20 cellular contexts compared by ENCODE assay signal in genomic region chr5:142861011-142861410, GRCh38.
DNase-seq lines count a peak whose midpoint lies in the region; ATAC-seq and TF ChIP-seq lines count a peak whose summit lies in the region.
"Had no signal": no experiment of that assay in that cellular context is flagged by ENCODE, and none has a peak within 500 bp of the region (broad histone marks: within the 10 kb centered on the region; RNA-seq: fewer than 3 reads in every experiment).

No MANE protein-coding gene starts in this region.

- peaks cover 14% of the 10 kb centered on the region for H3K4me1 Mint-ChIP-seq in activated CD8-positive, alpha-beta memory T cell treated with anti-CD3 and anti-CD28 coated beads, Interleukin-2, amount 10 ng/mL, durations not matched to agents 7 days and 5 days

- H2BK5ac ChIP-seq in neuronal stem cell (ENCODE audit: low read length) = no peak overlapping the region

- no peaks in the 10 kb centered on the region for H3K27me3 Mint-ChIP-seq in activated CD8-positive, alpha-beta memory T cell treated with anti-CD3 and anti-CD28 coated beads, Interleukin-2, amount 10 ng/mL, durations not matched to agents 7 days and 5 days
- H3K27me3 Mint-ChIP-seq: activated CD4-positive, alpha-beta T cell treated with anti-CD3 and anti-CD28 coated beads, Interleukin-2, amount 10 ng/mL, durations not matched to agents 24 days and 14 days; activated naive CD8-positive, alpha-beta T cell treated with anti-CD3 and anti-CD28 coated beads for 36 hours; CD4-positive, alpha-beta T cell had no signal

- no peak overlapping the region for H2AK5ac ChIP-seq in neuronal stem cell (ENCODE audit: low read depth, low read length)

- H3K27ac ChIP-seq in BLaER1 (no peak overlapping the region), Panc1 (ENCODE audit: low read length) (peak overlapping the region; percentile 80), esophagus (ENCODE audit: low read depth in 2 of 2, low read length in 1 of 2) (peak overlapping the region; percentile 3 to 78), neuronal stem cell (replicated peaks; ENCODE audit: low read length) (no peak overlapping the region)
- H3K27ac ChIP-seq: colonic mucosa, foreskin keratinocyte had no signal

- H3K4me1 ChIP-seq in BLaER1 (peaks cover 19% of the 10 kb centered on the region), Panc1 (ENCODE audit: control insufficient read depth, insufficient read depth, low read length) (peaks cover 81% of the 10 kb centered on the region), esophagus (ENCODE audit: control insufficient read depth in 2 of 2, insufficient read depth in 2 of 2, low read length in 1 of 2) (peaks cover 6 to 22% of the 10 kb centered on the region in 2 donors), neuronal stem cell (ENCODE audit: control insufficient read depth in 2 of 2, insufficient read depth in 1 of 2, low read depth in 1 of 2, low read length in 2 of 2) (peaks cover 0 to 6% of the 10 kb centered on the region in 2 donors)
- H3K4me1 ChIP-seq: foreskin keratinocyte had no signal

- H2AFZ ChIP-seq in neuronal stem cell (ENCODE audit: low read length) = no peak overlapping the region

- no TSS peak for BruUV-seq in Panc1 (replicated peaks; lab: Mats Ljungman, UMichigan)

- H3K14ac ChIP-seq in neuronal stem cell (ENCODE audit: low read length) = no peak overlapping the region

- CTCF ChIA-PET in Panc1 (lab: Charles Lee) = interaction anchor here (0.5 kb wide), 1 partner anchor 42 kb away, joined by 8 read pairs; no protein-coding TSS in a partner anchor
- CTCF ChIA-PET in activated CD8-positive, alpha-beta memory T cell treated with anti-CD3 and anti-CD28 coated beads, Interleukin-2, amount 10 ng/mL, durations not matched to agents 7 days and 5 days (lab: Charles Lee) = interaction anchor here (1.2 to 1.3 kb wide), 2 partner anchors 27 to 148 kb away, joined by 4 to 5 read pairs; no protein-coding TSS in a partner anchor

- no peaks in the 10 kb centered on the region for H3K36me3 Mint-ChIP-seq in activated CD8-positive, alpha-beta memory T cell treated with anti-CD3 and anti-CD28 coated beads, Interleukin-2, amount 10 ng/mL, durations not matched to agents 7 days and 5 days
- H3K36me3 Mint-ChIP-seq: activated naive CD8-positive, alpha-beta T cell treated with anti-CD3 and anti-CD28 coated beads for 36 hours had no signal

- H3K18ac ChIP-seq in neuronal stem cell (ENCODE audit: low read length) = peak overlapping the region; percentile 16

- POLR2A ChIA-PET in Panc1 (lab: Charles Lee) = no interaction called here

- peak; percentile 28 for ATAC-seq in Panc1
- ATAC-seq in activated CD8-positive, alpha-beta memory T cell treated with anti-CD3 and anti-CD28 coated beads, Interleukin-2, amount 10 ng/mL, durations not matched to agents 7 days and 5 days = no peak
- no peak for ATAC-seq in GM21360 (IDR thresholded peaks at IDR 0.05; ENCODE audit: unreplicated experiment)
- ATAC-seq: foreskin keratinocyte had no signal

- no peak overlapping the region for H2BK15ac ChIP-seq in neuronal stem cell (ENCODE audit: low read length)

- H4K8ac ChIP-seq in neuronal stem cell (ENCODE audit: low read depth, low read length) = no peak overlapping the region

- H3K36me3 ChIP-seq in BLaER1 (no peaks in the 10 kb centered on the region), Panc1 (ENCODE audit: control insufficient read depth, insufficient read depth, low read length) (no peaks in the 10 kb centered on the region), esophagus (ENCODE audit: control insufficient read depth in 2 of 2, insufficient read depth in 2 of 2, low read length in 1 of 2) (no peaks in the 10 kb centered on the region), neuronal stem cell (replicated peaks in 1 of 2; ENCODE audit: control insufficient read depth in 2 of 2, insufficient read depth in 2 of 2, low read length in 2 of 2) (no peaks in the 10 kb centered on the region)
- H3K36me3 ChIP-seq: colonic mucosa had no signal

- no peak for DNase-seq in Panc1 (ENCODE audit: low read depth, low spot score)
- DNase-seq in neuronal stem cell (ENCODE audit: low spot score) = no peak
- DNase-seq in activated CD8-positive, alpha-beta memory T cell treated with anti-CD3 and anti-CD28 coated beads, Interleukin-2, amount 10 ng/mL, durations not matched to agents 7 days and 5 days = no peak
- DNase-seq in medulla oblongata (ENCODE audit: extremely low spot score) = no peak
- DNase-seq in foreskin melanocyte = no peak
- DNase-seq: activated CD4-positive, alpha-beta T cell treated with anti-CD3 and anti-CD28 coated beads, Interleukin-2, amount 10 ng/mL, durations not matched to agents 24 days and 14 days; activated naive CD8-positive, alpha-beta T cell treated with anti-CD3 and anti-CD28 coated beads for 36 hours; CD4-positive, alpha-beta T cell; colonic mucosa; DMS153; foreskin keratinocyte; MM.1S; NCI-H1436 treated with DMSO at 0.1 percent for 48 hours; NCI-H2171; NCI-H526; T-helper 1 cell had no signal

- no peak overlapping the region for H3K27ac Mint-ChIP-seq in activated CD8-positive, alpha-beta memory T cell treated with anti-CD3 and anti-CD28 coated beads, Interleukin-2, amount 10 ng/mL, durations not matched to agents 7 days and 5 days
- H3K27ac Mint-ChIP-seq: activated CD4-positive, alpha-beta T cell treated with anti-CD3 and anti-CD28 coated beads, Interleukin-2, amount 10 ng/mL, durations not matched to agents 24 days and 14 days; activated naive CD8-positive, alpha-beta T cell treated with anti-CD3 and anti-CD28 coated beads for 36 hours; activated T-helper 2 cell treated with anti-CD3 and anti-CD28 coated beads, Interferon-gamma antibody, Interleukin-2, Interleukin-4, amounts not matched to agents 10 μg/mL and 5 μg/mL and 100 μg/mL, durations not matched to agents 14 hours and 24 hours and 36 hours; CD4-positive, alpha-beta T cell had no signal

- H3K9me3 Mint-ChIP-seq in activated CD8-positive, alpha-beta memory T cell treated with anti-CD3 and anti-CD28 coated beads, Interleukin-2, amount 10 ng/mL, durations not matched to agents 7 days and 5 days (ENCODE audit: low read depth) = no peaks in the 10 kb centered on the region
- H3K9me3 Mint-ChIP-seq: activated CD4-positive, alpha-beta T cell treated with anti-CD3 and anti-CD28 coated beads, Interleukin-2, amount 10 ng/mL, durations not matched to agents 24 days and 14 days; activated naive CD8-positive, alpha-beta T cell treated with anti-CD3 and anti-CD28 coated beads for 36 hours; activated T-helper 2 cell treated with anti-CD3 and anti-CD28 coated beads, Interferon-gamma antibody, Interleukin-2, Interleukin-4, amounts not matched to agents 10 μg/mL and 5 μg/mL and 100 μg/mL, durations not matched to agents 14 hours and 24 hours and 36 hours; CD4-positive, alpha-beta T cell had no signal

- no peak overlapping the region for H3K4me3 ChIP-seq in BLaER1
- H3K4me3 ChIP-seq in Panc1 (ENCODE audit: low read depth in 2 of 2, low read length in 2 of 2) = peak overlapping the region; percentile 15 to 48
- no peak overlapping the region for H3K4me3 ChIP-seq in esophagus (ENCODE audit: low read depth in 1 of 2, low read length in 2 of 2)
- no peak overlapping the region for H3K4me3 ChIP-seq in neuronal stem cell (ENCODE audit: low read length in 2 of 2)
- H3K4me3 ChIP-seq: colonic mucosa had no signal

- no peak overlapping the region for H3K23ac ChIP-seq in neuronal stem cell (ENCODE audit: low read depth, low read length, poor library complexity)

- intact Hi-C loops in Panc1 (cut with micrococcal nuclease; ENCODE audit: unreplicated experiment) = no loop called here

- no peak overlapping the region for H4K91ac ChIP-seq in neuronal stem cell (ENCODE audit: low read depth, low read length, poor library complexity)

- H2BK12ac ChIP-seq in neuronal stem cell (ENCODE audit: low read length) = no peak overlapping the region

- H3K27me3 ChIP-seq in BLaER1 (no peaks in the 10 kb centered on the region), Panc1 (ENCODE audit: control insufficient read depth, insufficient read depth, low read length) (no peaks in the 10 kb centered on the region), esophagus (ENCODE audit: control insufficient read depth in 1 of 2, insufficient read depth in 2 of 2, low read length in 2 of 2) (no peaks in the 10 kb centered on the region), neuronal stem cell (ENCODE audit: control insufficient read depth in 3 of 3, insufficient read depth in 3 of 3, low read depth in 1 of 3, low read length in 3 of 3) (no peaks in the 10 kb centered on the region)
- H3K27me3 ChIP-seq: colonic mucosa, foreskin keratinocyte had no signal

- WGBS in esophagus, 2 donors = 48 to 61% methylated on average over 7 of the region's 7 CpGs
- WGBS in neuronal stem cell (ENCODE audit: extremely low coverage in 2 of 2, insufficient read length in 2 of 2, insufficient replicate concordance in 1 of 2), 2 donors = no CpG with 5 or more reads among the region's 7 CpGs

- H3K79me1 ChIP-seq in neuronal stem cell (ENCODE audit: low read depth, low read length) = no peaks in the 10 kb centered on the region

- in situ Hi-C loops in Panc1 (cut with HindIII; ENCODE audit: low pct_unique_long_range_greater_than_20kb, low sequenced_read_pairs) = no loop called here

- H3K4me2 ChIP-seq in BLaER1 (peak overlapping the region; percentile 61), neuronal stem cell (ENCODE audit: insufficient read depth, low read length, poor library complexity, severe bottlenecking) (no peak overlapping the region)

- no peak overlapping the region for H2BK120ac ChIP-seq in neuronal stem cell (ENCODE audit: low read depth, low read length)

- 0 out of 2 replicates have a peak, but pooled peaks cover 7% of the 10 kb centered on the region for H4K20me1 ChIP-seq in BLaER1

- no peak for TF ChIP-seq CTCF in Panc1 (IDR thresholded peaks at IDR 0.05)

- H3K9ac ChIP-seq in BLaER1 (no peak overlapping the region), neuronal stem cell (ENCODE audit: low read depth, low read length, poor library complexity) (no peak overlapping the region)

- no peak overlapping the region for H3K4ac ChIP-seq in neuronal stem cell (ENCODE audit: low read length)

- H3K9me3 ChIP-seq in BLaER1 (no peaks in the 10 kb centered on the region), Panc1 (ENCODE audit: control insufficient read depth, insufficient read depth, low read depth, low read length) (no peaks in the 10 kb centered on the region), esophagus (ENCODE audit: control insufficient read depth in 2 of 2, insufficient read depth in 1 of 2, low read depth in 1 of 2, low read length in 1 of 2) (no peaks in the 10 kb centered on the region), neuronal stem cell (replicated peaks in 1 of 2; ENCODE audit: control insufficient read depth in 2 of 2, insufficient read depth in 1 of 2, low read depth in 1 of 2, low read length in 2 of 2) (no peaks in the 10 kb centered on the region)
- H3K9me3 ChIP-seq: colonic mucosa had no signal

- no peak overlapping the region for H3K4me3 Mint-ChIP-seq in activated CD8-positive, alpha-beta memory T cell treated with anti-CD3 and anti-CD28 coated beads, Interleukin-2, amount 10 ng/mL, durations not matched to agents 7 days and 5 days
- H3K4me3 Mint-ChIP-seq: activated CD4-positive, alpha-beta T cell treated with anti-CD3 and anti-CD28 coated beads, Interleukin-2, amount 10 ng/mL, durations not matched to agents 24 days and 14 days; activated naive CD8-positive, alpha-beta T cell treated with anti-CD3 and anti-CD28 coated beads for 36 hours; CD4-positive, alpha-beta T cell had no signal

Comparison
In these comparisons a context has a peak if more than half of its experiments do, and no peak if none do; other contexts are left out.
1. H3K27ac ChIP-seq: peak in Panc1 (single experiment) and esophagus (2 of 2); none in BLaER1 (single experiment) and neuronal stem cell (single experiment).
2. H3K4me3 ChIP-seq: peak in Panc1 (2 of 2); none in BLaER1 (single experiment), esophagus (0 of 2) and neuronal stem cell (0 of 2).